In the genomic region with DNA sequence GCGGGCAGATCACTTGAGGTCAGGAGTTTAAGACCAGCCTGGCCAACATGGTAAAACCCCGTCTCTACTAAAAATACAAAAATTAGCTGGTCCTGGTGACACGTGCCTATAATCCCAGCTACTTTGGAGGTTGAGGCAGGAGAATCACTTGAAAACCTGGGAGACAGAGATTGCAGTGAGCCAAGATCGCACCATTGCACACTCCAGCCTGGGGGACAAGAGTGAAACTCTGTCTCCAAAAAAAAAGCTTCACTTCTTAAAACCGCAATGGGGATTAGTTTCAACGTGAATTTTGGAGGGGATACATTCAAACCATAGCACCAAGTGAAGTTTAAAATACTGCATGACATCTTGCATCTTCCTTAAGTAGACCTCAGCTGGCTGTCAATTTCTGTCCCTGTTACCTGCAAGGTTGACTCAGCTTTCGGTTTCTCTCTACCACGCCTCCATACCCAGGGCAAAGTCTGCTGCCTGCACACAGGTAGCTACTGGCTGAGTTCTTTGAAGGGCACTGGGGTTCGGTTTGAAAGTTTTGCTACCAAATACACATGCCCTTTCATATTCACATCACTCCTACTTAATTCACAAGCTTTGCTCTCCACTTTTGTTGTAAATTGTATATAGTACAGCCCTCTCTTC, we compare ENCODE assay signal across 15 cellular contexts.
DNase-seq lines count a peak whose midpoint lies in the region; ATAC-seq and TF ChIP-seq lines count a peak whose summit lies in the region.
"Had no signal": no experiment of that assay in that cellular context is flagged by ENCODE, and none has a peak within 500 bp of the region (broad histone marks: within the 10 kb centered on the region; RNA-seq: fewer than 3 reads in every experiment).

No MANE protein-coding gene starts in this region.

- peaks cover 6% of the 10 kb centered on the region for H3K36me3 Mint-ChIP-seq in HFFc6 (ENCODE audit: low read depth)
- H3K36me3 Mint-ChIP-seq in chondrocyte (ENCODE audit: low read depth): no peaks in the 10 kb centered on the region
- peaks cover 6% of the 10 kb centered on the region for H3K36me3 Mint-ChIP-seq in mesothelial cell of epicardium
- H3K36me3 Mint-ChIP-seq: naive B cell had no signal

- TF ChIP-seq CTCF in GM12865 (IDR thresholded peaks at IDR 0.05; ENCODE audit: insufficient read depth, low read depth, low read length, missing control alignments): no peak
- TF ChIP-seq CTCF in HFFc6 (IDR thresholded peaks at IDR 0.05): no peak
- no peak for TF ChIP-seq CTCF in chondrocyte (IDR thresholded peaks at IDR 0.05)
- TF ChIP-seq CTCF in mesothelial cell of epicardium (IDR thresholded peaks at IDR 0.05; ENCODE audit: unreplicated experiment): no peak

- no peaks in the 10 kb centered on the region; the same call in 1 of the 2 replicates for H3K27me3 Mint-ChIP-seq in HFFc6 (ENCODE audit: insufficient read depth)
- H3K27me3 Mint-ChIP-seq in chondrocyte (ENCODE audit: low read depth): no peaks in the 10 kb centered on the region
- H3K27me3 Mint-ChIP-seq in mesothelial cell of epicardium (ENCODE audit: low read depth): no peaks in the 10 kb centered on the region
- H3K27me3 Mint-ChIP-seq: naive B cell had no signal

- no peak for ATAC-seq in HG02981 (IDR thresholded peaks at IDR 0.05; ENCODE audit: unreplicated experiment)
- no peak for ATAC-seq in GM21528 (IDR thresholded peaks at IDR 0.05; ENCODE audit: low FRiP score, unreplicated experiment)
- ATAC-seq: heart right ventricle had no signal

- H3K4me1 Mint-ChIP-seq in HFFc6 (ENCODE audit: low read depth) (peaks cover 89% of the 10 kb centered on the region), chondrocyte (ENCODE audit: low read depth) (peaks cover 45% of the 10 kb centered on the region), mesothelial cell of epicardium (peaks cover 29% of the 10 kb centered on the region)

- H3K9me3 Mint-ChIP-seq in HFFc6: peaks cover 5% of the 10 kb centered on the region; the same call in 1 of the 2 replicates
- H3K9me3 Mint-ChIP-seq in chondrocyte (ENCODE audit: low read depth): no peaks in the 10 kb centered on the region
- peaks cover 7% of the 10 kb centered on the region for H3K9me3 Mint-ChIP-seq in mesothelial cell of epicardium
- H3K9me3 Mint-ChIP-seq: naive B cell had no signal

- H3K4me3 ChIP-seq in GM12865 (ENCODE audit: low read depth, low read length): no peak overlapping the region
- H3K4me3 ChIP-seq: ascending aorta, heart right ventricle had no signal

- H3K4me3 Mint-ChIP-seq in HFFc6 (peak overlapping the region; percentile 70), chondrocyte (ENCODE audit: unreplicated experiment) (no peak overlapping the region), mesothelial cell of epicardium (no peak overlapping the region)

- DNase-seq in GM12865 (ENCODE audit: low read depth) (peak; percentile 45), HFFc6 (no peak), chondrocyte (ENCODE audit: low spot score) (no peak), mesothelial cell of epicardium (ENCODE audit: low spot score in 2 of 2, unreplicated experiment in 2 of 2) (no peak), cerebellar nuclear complex (lab: John Stamatoyannopoulos, UW) (no peak), NCI-H2029 (lab: John Stamatoyannopoulos, UW) (no peak)
- DNase-seq: activated gamma-delta T cell, heart right ventricle, naive B cell, NCI-H1694, NCI-H510A, posterior cingulate gyrus had no signal

- H3K27ac Mint-ChIP-seq in HFFc6: peak overlapping the region; percentile 82
- peak overlapping the region; percentile 70 for H3K27ac Mint-ChIP-seq in chondrocyte (ENCODE audit: unreplicated experiment)
- peak overlapping the region; percentile 35 for H3K27ac Mint-ChIP-seq in mesothelial cell of epicardium
